9 cellular contexts compared by ENCODE assay signal in the genomic region with DNA sequence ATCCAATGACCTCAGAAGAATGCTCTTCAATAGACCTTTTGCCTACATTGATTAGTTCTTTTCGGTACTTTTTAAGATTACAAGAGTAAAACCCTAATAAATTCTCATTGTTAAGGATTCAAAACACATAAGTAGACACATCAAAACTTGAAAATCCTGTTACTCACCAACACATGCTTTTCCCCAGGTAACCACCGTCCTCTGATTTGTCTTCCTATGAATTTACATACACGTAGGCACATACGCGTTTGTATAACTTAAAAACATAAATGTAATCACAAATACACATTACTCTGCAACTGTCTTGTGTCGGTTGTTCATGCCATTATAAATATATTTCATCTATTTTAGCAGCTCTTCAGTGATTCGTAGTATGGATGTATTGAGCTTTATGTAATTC. TPM values are rescaled to one million over a fixed set of nuclear protein-coding genes. Genes with fewer than 3 reads are reported as not detected.
A peak's percentile ranks its signal among the peaks of the same experiment; 100 is the strongest.
DNase-seq lines count a peak whose midpoint lies in the region; ATAC-seq and TF ChIP-seq lines count a peak whose summit lies in the region.
"Had no signal": no experiment of that assay in that cellular context is flagged by ENCODE, and none has a peak within 500 bp of the region (broad histone marks: within the 10 kb centered on the region; RNA-seq: fewer than 3 reads in every experiment).

No MANE protein-coding gene starts in this region.

- H3K4me3 Mint-ChIP-seq in mesothelial cell of epicardium: peak overlapping the region; percentile 94

- H3K9ac ChIP-seq in HCT116 (ENCODE audit: low read length): peak overlapping the region; percentile 77; the same call in 1 of the 2 replicates

- H3K4me1 ChIP-seq in HCT116 (ENCODE audit: control insufficient read depth in 1 of 2, insufficient read depth in 2 of 2, low read length in 2 of 2): peaks cover 3 to 27% of the 10 kb centered on the region in 2 experiments; a peak in 3 of 4 replicates

- intact Hi-C loops in HCT116 (cut with micrococcal nuclease): no loop called here

- peaks cover 5% of the 10 kb centered on the region for H3K9me3 Mint-ChIP-seq in mesothelial cell of epicardium

- TF ChIP-seq CTCF in 22Rv1 (IDR thresholded peaks at IDR 0.05) (no peak), HCT116 (IDR thresholded peaks at IDR 0.05 in 2 of 3, conservative IDR thresholded peaks at IDR 0.05 in 1 of 3; ENCODE audit: borderline replicate concordance in 1 of 3, insufficient read depth in 1 of 3, low read depth in 2 of 3, low read length in 2 of 3) (no peak), astrocyte of the spinal cord (IDR thresholded peaks at IDR 0.05; ENCODE audit: low read depth, low read length) (no peak), mesothelial cell of epicardium (IDR thresholded peaks at IDR 0.05; ENCODE audit: unreplicated experiment) (no peak)

- no peaks in the 10 kb centered on the region for H3K27me3 ChIP-seq in HCT116 (ENCODE audit: insufficient read depth, low read length)
- H3K27me3 ChIP-seq: SJSA1 had no signal

- no peak for ATAC-seq in HCT116
- no peak for ATAC-seq in GM18870 (IDR thresholded peaks at IDR 0.05; ENCODE audit: unreplicated experiment)

- BruUV-seq in HCT116 (replicated peaks; lab: Mats Ljungman, UMichigan): no TSS peak

- H3K4me1 Mint-ChIP-seq in mesothelial cell of epicardium: peaks cover 40% of the 10 kb centered on the region

- in situ Hi-C loops in astrocyte of the spinal cord (cut with HindIII; ENCODE audit: low sequenced_read_pairs): no loop called here

- H3K27ac ChIP-seq in 22Rv1 (peak overlapping the region; percentile 57), HCT116 (ENCODE audit: low read depth, low read length) (no peak overlapping the region)
- H3K27ac ChIP-seq: SJSA1 had no signal

- no peaks in the 10 kb centered on the region for H3K36me3 Mint-ChIP-seq in mesothelial cell of epicardium

- DNase-seq in HCT116 (ENCODE audit: low read depth, low spot score): no peak
- DNase-seq in astrocyte of the spinal cord (ENCODE audit: low read depth, low spot score): no peak
- no peak for DNase-seq in mesothelial cell of epicardium (ENCODE audit: low spot score in 2 of 2, unreplicated experiment in 2 of 2)
- no peak for DNase-seq in DMS79 treated with DMSO at 0.1 percent for 48 hours (lab: John Stamatoyannopoulos, UW)
- no peak for DNase-seq in HPDE6-E6E7 (ENCODE audit: extremely low spot score)
- no peak for DNase-seq in activated effector memory CD4-positive, alpha-beta T cell treated with anti-CD3 and anti-CD28 coated beads, Interleukin-2, amount 50 U/mL, for 16 hours

- peak overlapping the region; percentile 98 for H3K27ac Mint-ChIP-seq in mesothelial cell of epicardium

- no peaks in the 10 kb centered on the region; a peak in 2 of 4 replicates for H3K36me3 ChIP-seq in HCT116 (ENCODE audit: control insufficient read depth in 1 of 2, insufficient read depth in 2 of 2, low read length in 2 of 2)

- H3K79me2 ChIP-seq in HCT116 (ENCODE audit: insufficient read depth, low read length): peaks cover 39% of the 10 kb centered on the region

- no peaks in the 10 kb centered on the region for H3K9me3 ChIP-seq in HCT116 (ENCODE audit: control insufficient read depth in 1 of 2, insufficient read depth in 1 of 2, low read depth in 1 of 2, low read length in 2 of 2)
- H3K9me3 ChIP-seq: SJSA1 had no signal

- RAD21 ChIA-PET in HCT116 (lab: Charles Lee; ENCODE audit: low non-redundant PET in 1 of 2, low total read pairs in 2 of 2, uncharacterized antibody in 2 of 2, unreplicated experiment in 2 of 2): no interaction called here

- H3K4me3 ChIP-seq in HCT116 (replicated peaks in 1 of 2; ENCODE audit: low read depth in 1 of 2, low read length in 2 of 2) (peak overlapping the region; percentile 87 to 88), astrocyte of the spinal cord (ENCODE audit: low read depth, low read length) (peak overlapping the region; percentile 91)

- peak overlapping the region; percentile 92 for H3K4me2 ChIP-seq in HCT116 (ENCODE audit: low read length)

- TF ChIP-seq RAD21 in HCT116 (IDR thresholded peaks at IDR 0.05; ENCODE audit: low read depth): no peak

- CTCF ChIA-PET in HCT116 (lab: Charles Lee): no interaction called here

- no peaks in the 10 kb centered on the region for H3K27me3 Mint-ChIP-seq in mesothelial cell of epicardium (ENCODE audit: low read depth)

- POLR2A ChIA-PET in HCT116 (lab: Charles Lee): no interaction called here

- H2AFZ ChIP-seq in HCT116 (ENCODE audit: low read depth, low read length, poor library complexity, severe bottlenecking): peak overlapping the region; percentile 96

- no peak for TF ChIP-seq POLR2A in HCT116 (IDR thresholded peaks at IDR 0.05; ENCODE audit: borderline replicate concordance, extremely low read depth, insufficient read depth, insufficient read length)

- H4K20me1 ChIP-seq in HCT116 (ENCODE audit: insufficient read depth): no peaks in the 10 kb centered on the region

- H3K9me2 ChIP-seq in HCT116 (ENCODE audit: insufficient read depth): no peaks in the 10 kb centered on the region

TF ChIP-seq in HCT116, 20 proteins besides CTCF, POLR2A, EP300 and RAD21:
- 0 out of 2 replicates have a peak, but pooled peaks have one; percentile 8 for TF ChIP-seq JUND (IDR thresholded peaks at IDR 0.05)
- TF ChIP-seq SIN3A (IDR thresholded peaks at IDR 0.05; ENCODE audit: low read depth): no peak
- TF ChIP-seq, protein P1, sequence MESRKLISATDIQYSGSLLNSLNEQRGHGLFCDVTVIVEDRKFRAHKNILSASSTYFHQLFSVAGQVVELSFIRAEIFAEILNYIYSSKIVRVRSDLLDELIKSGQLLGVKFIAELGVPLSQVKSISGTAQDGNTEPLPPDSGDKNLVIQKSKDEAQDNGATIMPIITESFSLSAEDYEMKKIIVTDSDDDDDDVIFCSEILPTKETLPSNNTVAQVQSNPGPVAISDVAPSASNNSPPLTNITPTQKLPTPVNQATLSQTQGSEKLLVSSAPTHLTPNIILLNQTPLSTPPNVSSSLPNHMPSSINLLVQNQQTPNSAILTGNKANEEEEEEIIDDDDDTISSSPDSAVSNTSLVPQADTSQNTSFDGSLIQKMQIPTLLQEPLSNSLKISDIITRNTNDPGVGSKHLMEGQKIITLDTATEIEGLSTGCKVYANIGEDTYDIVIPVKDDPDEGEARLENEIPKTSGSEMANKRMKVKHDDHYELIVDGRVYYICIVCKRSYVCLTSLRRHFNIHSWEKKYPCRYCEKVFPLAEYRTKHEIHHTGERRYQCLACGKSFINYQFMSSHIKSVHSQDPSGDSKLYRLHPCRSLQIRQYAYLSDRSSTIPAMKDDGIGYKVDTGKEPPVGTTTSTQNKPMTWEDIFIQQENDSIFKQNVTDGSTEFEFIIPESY (IDR thresholded peaks at IDR 0.05; ENCODE audit: extremely low read depth, insufficient replicate concordance, low read length): no peak
- TF ChIP-seq CBX3 (IDR thresholded peaks at IDR 0.05; ENCODE audit: low read depth): 0 out of 2 replicates have a peak, but pooled peaks have one; percentile 27
- TF ChIP-seq CEBPB (IDR thresholded peaks at IDR 0.05; ENCODE audit: low read depth): no peak
- TF ChIP-seq ATF3 (IDR thresholded peaks at IDR 0.05): no peak
- TF ChIP-seq ELF1 (IDR thresholded peaks at IDR 0.05; ENCODE audit: borderline replicate concordance, low read depth): no peak
- no peak for TF ChIP-seq SRF (IDR thresholded peaks at IDR 0.05; ENCODE audit: low read depth)
- no peak for TF ChIP-seq FOSL1 (IDR thresholded peaks at IDR 0.05; ENCODE audit: low read depth)
TF ChIP-seq in HCT116: peak in this region for 2.

RNA-seq across cellular contexts. Expression of gene WASHC4, which starts 0.9 kb away (rescaled TPM):
- total RNA-seq in HCT116 (2021; ENCODE audit: unreplicated experiment): 25.5 TPM
- 5.9 and 6.8 TPM in 2 replicates for polyA plus RNA-seq in HCT116 (2012)
- total RNA-seq in mesothelial cell of epicardium: 46.2 to 50.9 TPM (median 46.4 TPM) in 3 replicates

RNA-seq across cellular contexts. Expression of gene ALDH1L2, which starts 22.4 kb away (rescaled TPM):
- total RNA-seq in HCT116 (2021; ENCODE audit: unreplicated experiment) (1.5 TPM), mesothelial cell of epicardium (2.4 to 3.2 TPM (median 2.4 TPM) in 3 replicates)
- polyA plus RNA-seq in HCT116 (2012): 0.36 and 0.60 TPM in 2 replicates
